Comparison of ENCODE assay signal across 8 cellular contexts in the genomic region with DNA sequence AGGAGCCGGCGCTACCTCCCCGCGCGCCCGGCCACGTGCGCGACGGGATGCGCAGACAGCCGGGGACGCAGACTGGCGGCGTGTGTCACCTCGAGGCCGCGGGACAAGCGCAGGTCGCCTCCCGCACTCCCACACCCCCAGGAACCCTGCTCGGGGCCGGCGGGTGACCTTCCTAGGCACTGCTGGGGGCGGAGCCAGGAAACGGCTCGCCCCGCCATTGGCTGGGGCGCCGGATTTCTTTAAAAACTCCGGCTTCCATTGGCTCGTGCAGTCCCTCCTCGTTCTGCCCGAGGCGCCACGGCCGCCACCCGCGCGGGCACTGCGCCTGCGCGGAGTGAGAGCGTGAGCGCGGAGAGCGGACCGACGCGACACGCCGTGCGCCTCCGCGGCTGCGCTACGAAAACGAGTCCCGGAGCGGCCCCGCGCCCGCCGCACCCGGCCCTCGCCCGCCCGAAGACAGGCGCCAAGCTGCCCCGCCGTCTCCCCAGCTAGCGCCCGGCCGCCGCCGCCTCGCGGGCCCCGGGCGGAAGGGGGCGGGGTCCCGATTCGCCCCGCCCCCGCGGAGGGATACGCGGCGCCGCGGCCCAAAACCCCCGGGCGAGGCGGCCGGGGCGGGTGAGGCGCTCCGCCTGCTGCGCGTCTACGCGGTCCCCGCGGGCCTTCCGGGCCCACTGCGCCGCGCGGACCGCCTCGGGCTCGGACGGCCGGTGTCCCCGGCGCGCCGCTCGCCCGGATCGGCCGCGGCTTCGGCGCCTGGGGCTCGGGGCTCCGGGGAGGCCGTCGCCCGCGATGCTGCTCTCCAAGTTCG. TPM values are rescaled to one million over a fixed set of nuclear protein-coding genes. Genes with fewer than 3 reads are reported as not detected.
DNase-seq lines count a peak whose midpoint lies in the region; ATAC-seq, FAIRE-seq and TF ChIP-seq lines count a peak whose summit lies in the region.

TSS of gene PIM3 (plus strand) at position 614 of the 808 bp plus-strand sequence. CDS start at position 790, 176 bp downstream.

- in situ Hi-C loops in HepG2 (cut with HindIII; ENCODE audit: extremely low pct_ligation_motif_present, low pct_unique_long_range_greater_than_20kb): no loop called here

- CTCF ChIA-PET in HepG2 (lab: Yijun Ruan, JAX; ENCODE audit: low intra/inter-chr PET ratio, low total read pairs): interaction anchor here (1.9 kb wide), 1 partner anchor 29 kb away, joined by 4 read pairs; no protein-coding TSS in a partner anchor

- peak within 1 kb of the TSS; percentile 93 for H3K9ac ChIP-seq in HepG2 (ENCODE audit: insufficient read depth, low read depth, low read length)

- peak within 1 kb of the TSS; percentile 87 for H3K27ac ChIP-seq in HepG2 (ENCODE audit: extremely low read length, insufficient read depth, low read length)

- peak; percentile 99 for DNase-seq in CD1c-positive myeloid dendritic cell (ENCODE audit: extremely low spot score)
- peak; percentile 98 for DNase-seq in NCI-H82 (lab: John Stamatoyannopoulos, UW)
- peak; percentile 94 to 95 for DNase-seq in activated CD4-positive, alpha-beta T cell treated with anti-CD3 and anti-CD28 coated beads, Interleukin-2, amount 50 U/mL, for 48 hours
- peak; percentile 98 for DNase-seq in dermis blood vessel endothelial cell
- DNase-seq in HepG2 (ENCODE audit: low spot score): peak; percentile 94
- peak; percentile 88 to 89 for DNase-seq in stimulated activated CD4-positive, alpha-beta T cell treated with anti-CD3 and anti-CD28 coated beads, Interleukin-2, amount 100 ng/mL, for 48 hours

- TF ChIP-seq RAD21 in HepG2 (CRISPR knock-in tag; IDR thresholded peaks at IDR 0.05): peak; percentile 60; the same call in 1 of the 2 replicates

- under 1% methylated on average over 17 of the region's 132 CpGs for WGBS in HepG2 (ENCODE audit: low lambda C conversion rate)

- POLR2A ChIA-PET in HepG2 (lab: Yijun Ruan, JAX): interaction anchor here (2.3 to 18.6 kb wide), 5 partner anchors 4 to 30 kb away, joined by 22 to 722 read pairs (median 72); partner anchors contain the start of gene PIM3

- H3K9me3 ChIP-seq in HepG2 (ENCODE audit: low read length): no peaks in the 10 kb centered on the region

- peaks cover 36% of the 10 kb centered on the region for H3K79me2 ChIP-seq in HepG2 (ENCODE audit: insufficient read depth, low read length)

- intact Hi-C loops in HepG2 (cut with micrococcal nuclease; ENCODE audit: unreplicated experiment): no loop called here

- TF ChIP-seq POLR2A in HepG2 (IDR thresholded peaks at IDR 0.05; ENCODE audit: insufficient read depth in 1 of 2, low read depth in 2 of 2, low read length in 2 of 2): peak in 1 of 2 experiments; percentile 88; a peak in 2 of 4 replicates

- peak; percentile 61 for FAIRE-seq in HepG2 (lab: Jason Lieb, UNC)

- H2AFZ ChIP-seq in HepG2 (ENCODE audit: low read length): no peak within 1 kb of the TSS

- H3K4me3 ChIP-seq in HepG2 (replicated peaks in 1 of 3; ENCODE audit: insufficient read depth in 1 of 3, low read depth in 2 of 3, low read length in 3 of 3): peak within 1 kb of the TSS; percentile 97 to 99 (median 97)

- 0 out of 2 replicates have a peak, but pooled peaks have one; percentile 14 for TF ChIP-seq CTCF in HepG2 (CRISPR knock-in tag; IDR thresholded peaks at IDR 0.05)

- H3K27me3 ChIP-seq in HepG2 (ENCODE audit: control insufficient read depth in 1 of 2, insufficient read depth in 2 of 2, low read length in 2 of 2): no peaks in the 10 kb centered on the region; a peak in 1 of 5 replicates

- no peak for TF ChIP-seq EP300 in HepG2 (IDR thresholded peaks at IDR 0.05; ENCODE audit: low read depth in 2 of 2, low read length in 2 of 2)
- no peak for TF ChIP-seq EP300 in HepG2 (CRISPR knock-in tag; IDR thresholded peaks at IDR 0.05; ENCODE audit: borderline replicate concordance)

- peaks cover 75% of the 10 kb centered on the region for H3K4me1 ChIP-seq in HepG2 (ENCODE audit: insufficient read depth, low read length)

- peak; percentile 63 for ATAC-seq in GM19395 (IDR thresholded peaks at IDR 0.05; ENCODE audit: unreplicated experiment)
- peak; percentile 32 for ATAC-seq in HG03558 (IDR thresholded peaks at IDR 0.05; ENCODE audit: extremely low read depth, unreplicated experiment)
- ATAC-seq in HepG2: peak; percentile 67

- H3K36me3 ChIP-seq in HepG2 (replicated peaks in 1 of 2; ENCODE audit: control insufficient read depth in 1 of 2, insufficient read depth in 2 of 2, low read length in 2 of 2): peaks cover 9 to 23% of the 10 kb centered on the region in 2 experiments

- BruUV-seq in HepG2 (replicated peaks; lab: Mats Ljungman, UMichigan): no TSS peak

- peaks cover 37% of the 10 kb centered on the region for H4K20me1 ChIP-seq in HepG2 (ENCODE audit: insufficient read depth, low read length)

- peak within 1 kb of the TSS; percentile 99 for H3K4me2 ChIP-seq in HepG2 (ENCODE audit: low read depth, low read length)

TF ChIP-seq in HepG2, 621 proteins besides CTCF, POLR2A, EP300 and RAD21 (continues in another document):
- TF ChIP-seq CHD2 (IDR thresholded peaks at IDR 0.05; ENCODE audit: low read depth, low read length) (peak; percentile 80), PHB2 (IDR thresholded peaks at IDR 0.05; ENCODE audit: partially characterized antibody) (no peak), ZFP36L2 (CRISPR knock-in tag; IDR thresholded peaks at IDR 0.05) (no peak), ZSCAN21 (CRISPR knock-in tag; IDR thresholded peaks at IDR 0.05; ENCODE audit: borderline replicate concordance) (peak; percentile 81; the same call in 1 of the 2 replicates), ZNF354B (CRISPR knock-in tag; IDR thresholded peaks at IDR 0.05) (no peak), ZNF563 (CRISPR knock-in tag; IDR thresholded peaks at IDR 0.05) (peak; percentile 89), ZSCAN30 (CRISPR knock-in tag; IDR thresholded peaks at IDR 0.05) (peak; percentile 67; the same call in 1 of the 2 replicates), ATF7 (IDR thresholded peaks at IDR 0.05) (no peak), ATF7 (CRISPR knock-in tag; IDR thresholded peaks at IDR 0.05) (no peak), ARNT2 (CRISPR knock-in tag; IDR thresholded peaks at IDR 0.05; ENCODE audit: low read depth) (peak; percentile 94), NAIF1 (CRISPR knock-in tag; IDR thresholded peaks at IDR 0.05; ENCODE audit: borderline replicate concordance) (no peak), ZSCAN9 (CRISPR knock-in tag; IDR thresholded peaks at IDR 0.05; ENCODE audit: borderline replicate concordance) (peak; percentile 46; the same call in 1 of the 2 replicates), PHF8 (CRISPR knock-in tag; IDR thresholded peaks at IDR 0.05) (peak; percentile 38), MED13 (CRISPR knock-in tag; IDR thresholded peaks at IDR 0.05) (peak; percentile 55), CBX2 (IDR thresholded peaks at IDR 0.05; ENCODE audit: low read depth, low read length) (no peak), CBX2 (CRISPR knock-in tag; IDR thresholded peaks at IDR 0.05; ENCODE audit: low read depth) (no peak)
- TF ChIP-seq, protein P1, sequence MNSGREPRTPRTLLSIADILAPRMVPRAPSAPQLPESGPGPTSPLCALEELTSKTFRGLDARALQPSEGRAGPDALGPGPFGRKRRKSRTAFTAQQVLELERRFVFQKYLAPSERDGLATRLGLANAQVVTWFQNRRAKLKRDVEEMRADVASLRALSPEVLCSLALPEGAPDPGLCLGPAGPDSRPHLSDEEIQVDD (CRISPR knock-in tag; IDR thresholded peaks at IDR 0.05; ENCODE audit: borderline replicate concordance): peak; percentile 34; the same call in 1 of the 2 replicates
- TF ChIP-seq, protein P2, sequence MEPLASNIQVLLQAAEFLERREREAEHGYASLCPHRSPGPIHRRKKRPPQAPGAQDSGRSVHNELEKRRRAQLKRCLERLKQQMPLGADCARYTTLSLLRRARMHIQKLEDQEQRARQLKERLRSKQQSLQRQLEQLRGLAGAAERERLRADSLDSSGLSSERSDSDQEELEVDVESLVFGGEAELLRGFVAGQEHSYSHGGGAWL (CRISPR knock-in tag; IDR thresholded peaks at IDR 0.05): peak; percentile 93

RNA-seq across cellular contexts. Expression of gene PIM3, which starts in this region (rescaled TPM):
- 463 and 464 TPM in 2 replicates for total RNA-seq in dermis blood vessel endothelial cell
- total RNA-seq in HepG2 (2016; rRNA removed; fragmentation: Illumina TruSeq; extraction: Trizol): 18.2 and 31.2 TPM in 2 replicates
- 12.4 and 12.6 TPM in 2 replicates for total RNA-seq in HepG2 (2016; cell fraction: cytosol; rRNA removed; fragmentation: Illumina TruSeq; extraction: Trizol; ENCODE audit: low read depth)
- 17.3 and 32.7 TPM in 2 replicates for total RNA-seq in HepG2 (2016; cell fraction: insoluble cytoplasmic fraction; rRNA removed; fragmentation: Illumina TruSeq; extraction: Trizol)
- 27.1 and 31.2 TPM in 2 replicates for total RNA-seq in HepG2 (2016; cell fraction: membrane; rRNA removed; fragmentation: Illumina TruSeq; extraction: Trizol)
- 24.6 and 30.5 TPM in 2 replicates for total RNA-seq in HepG2 (2016; cell fraction: nucleus; rRNA removed; fragmentation: Illumina TruSeq; extraction: Trizol)
- polyA plus RNA-seq in HepG2 (2011; rRNA removed): 21.6 and 24.1 TPM in 2 replicates
- polyA plus RNA-seq in HepG2 (2011; cell fraction: cytosol; rRNA removed): 21.4 and 47.8 TPM in 2 replicates
- polyA plus RNA-seq in HepG2 (2011; cell fraction: nucleus; rRNA removed): 121 and 136 TPM in 2 replicates
- polyA plus RNA-seq in HepG2 (2012): 22.6 and 36.4 TPM in 2 replicates
- polyA plus RNA-seq in HepG2 (2016; cell fraction: cytosol; fragmentation: Illumina TruSeq; extraction: Trizol; ENCODE audit: low read depth): 7.3 and 9.3 TPM in 2 replicates
- polyA plus RNA-seq in HepG2 (2016; cell fraction: insoluble cytoplasmic fraction; fragmentation: Illumina TruSeq; extraction: Trizol; ENCODE audit: low read depth): 21.4 and 25.4 TPM in 2 replicates
- 17.2 and 17.8 TPM in 2 replicates for polyA plus RNA-seq in HepG2 (2016; cell fraction: membrane; fragmentation: Illumina TruSeq; extraction: Trizol; ENCODE audit: low read depth)
- 62.7 and 63.0 TPM in 2 replicates for polyA plus RNA-seq in HepG2 (2016; cell fraction: nucleus; fragmentation: Illumina TruSeq; extraction: Trizol; ENCODE audit: insufficient read depth, low read depth)
- 8.8 and 50.3 TPM in 2 replicates for polyA minus RNA-seq in HepG2 (2011; rRNA and poly(A)+ RNA removed; ENCODE audit: low replicate concordance)
- polyA minus RNA-seq in HepG2 (2011; cell fraction: cytosol; rRNA and poly(A)+ RNA removed): 23.0 and 37.5 TPM in 2 replicates
- 17.0 and 22.8 TPM in 2 replicates for polyA minus RNA-seq in HepG2 (2011; cell fraction: nucleus; rRNA and poly(A)+ RNA removed)

Comparison
In these comparisons a context has a peak if more than half of its experiments do, and no peak if none do; other contexts are left out.
1. Peak in every context shown above with its lines: DNase-seq, ATAC-seq, H3K4me3 ChIP-seq and H3K27ac ChIP-seq.
2. RNA of gene PIM3 (total RNA-seq): 463 to 464 TPM in dermis blood vessel endothelial cell; 12.4 to 32.7 TPM in HepG2; every median in the first group is over 10 times any median in the second.